ENCODE assay signal across 17 cellular contexts in the genomic region with DNA sequence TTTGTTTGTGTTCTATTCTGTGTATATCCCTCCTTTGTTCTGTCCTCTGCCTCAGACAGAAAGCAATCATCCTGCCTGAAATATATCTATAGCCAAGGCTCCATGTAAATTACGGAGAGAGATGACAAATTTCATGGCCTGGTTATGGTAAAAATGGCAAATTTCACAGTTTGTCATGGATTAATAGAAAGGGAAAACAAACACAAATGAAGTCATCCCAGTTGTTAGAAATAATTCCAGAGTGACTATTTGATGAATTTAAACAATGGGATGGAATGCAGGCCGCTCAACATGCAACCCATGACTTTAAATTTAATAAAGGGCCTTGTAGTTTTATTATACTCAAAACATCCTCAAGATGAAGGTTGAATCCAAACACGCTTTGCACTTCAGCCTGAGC.
"Had no signal": no experiment of that assay in that cellular context is flagged by ENCODE, and none has a peak within 500 bp of the region (broad histone marks: within the 10 kb centered on the region; RNA-seq: fewer than 3 reads in every experiment).

No MANE protein-coding gene starts in this region.

- H3K27ac Mint-ChIP-seq: activated CD4-positive, alpha-beta memory T cell treated with anti-CD3 and anti-CD28 coated beads, Interleukin-2, amount 10 ng/mL, durations not matched to agents 7 days and 5 days; activated CD4-positive, alpha-beta T cell treated with anti-CD3 and anti-CD28 coated beads for 36 hours; activated naive CD8-positive, alpha-beta T cell treated with anti-CD3 and anti-CD28 coated beads for 36 hours; type B pancreatic cell had no signal

- H3K4me3 ChIP-seq: ascending aorta, colonic mucosa, left ventricle myocardium inferior had no signal

- H3K36me3 ChIP-seq: ascending aorta, colonic mucosa, left ventricle myocardium inferior, WERI-Rb-1 had no signal

- H3K9me3 Mint-ChIP-seq: activated CD4-positive, alpha-beta memory T cell treated with anti-CD3 and anti-CD28 coated beads, Interleukin-2, amount 10 ng/mL, durations not matched to agents 7 days and 5 days; activated naive CD8-positive, alpha-beta T cell treated with anti-CD3 and anti-CD28 coated beads for 36 hours had no signal

- H3K4me3 Mint-ChIP-seq: activated CD4-positive, alpha-beta memory T cell treated with anti-CD3 and anti-CD28 coated beads, Interleukin-2, amount 10 ng/mL, durations not matched to agents 7 days and 5 days; activated CD4-positive, alpha-beta T cell treated with anti-CD3 and anti-CD28 coated beads for 36 hours; activated naive CD8-positive, alpha-beta T cell treated with anti-CD3 and anti-CD28 coated beads for 36 hours; type B pancreatic cell had no signal

- H3K27me3 Mint-ChIP-seq: activated CD4-positive, alpha-beta memory T cell treated with anti-CD3 and anti-CD28 coated beads, Interleukin-2, amount 10 ng/mL, durations not matched to agents 7 days and 5 days had no signal

- H3K4me1 ChIP-seq: ascending aorta, colonic mucosa, left ventricle myocardium inferior had no signal

- H3K9me3 ChIP-seq: ascending aorta, colonic mucosa, left ventricle myocardium inferior had no signal

- H3K27me3 ChIP-seq: ascending aorta, colonic mucosa had no signal

- H3K27ac ChIP-seq: ascending aorta, colonic mucosa, left ventricle myocardium inferior, WERI-Rb-1 had no signal

- DNase-seq: activated CD4-positive, alpha-beta memory T cell treated with anti-CD3 and anti-CD28 coated beads, Interleukin-2, amount 10 ng/mL, durations not matched to agents 7 days and 5 days; activated CD4-positive, alpha-beta T cell treated with anti-CD3 and anti-CD28 coated beads for 36 hours; activated gamma-delta T cell; activated naive CD8-positive, alpha-beta T cell treated with anti-CD3 and anti-CD28 coated beads for 36 hours; activated T-cell treated with anti-CD3 and anti-CD28 coated beads, Interleukin-2, amount 50 U/mL, for 48 hours; caudate nucleus; colonic mucosa; islet precursor cell; left ventricle myocardium inferior; posterior cingulate gyrus; stimulated activated CD4-positive, alpha-beta T cell treated with anti-CD3 and anti-CD28 coated beads, Interleukin-2, amount 100 ng/mL, for 24 hours; stimulated activated naive CD4-positive, alpha-beta T cell; substantia nigra; T-helper 1 cell; WERI-Rb-1 had no signal

- ATAC-seq: activated CD4-positive, alpha-beta T cell treated with anti-CD3 and anti-CD28 coated beads for 36 hours had no signal

- H3K36me3 Mint-ChIP-seq: activated naive CD8-positive, alpha-beta T cell treated with anti-CD3 and anti-CD28 coated beads for 36 hours; type B pancreatic cell had no signal

- H3K4me1 Mint-ChIP-seq: activated CD4-positive, alpha-beta memory T cell treated with anti-CD3 and anti-CD28 coated beads, Interleukin-2, amount 10 ng/mL, durations not matched to agents 7 days and 5 days; activated CD4-positive, alpha-beta T cell treated with anti-CD3 and anti-CD28 coated beads for 36 hours; activated naive CD8-positive, alpha-beta T cell treated with anti-CD3 and anti-CD28 coated beads for 36 hours had no signal
